Comparison of ENCODE assay signal across 3 cellular contexts in the genomic region with DNA sequence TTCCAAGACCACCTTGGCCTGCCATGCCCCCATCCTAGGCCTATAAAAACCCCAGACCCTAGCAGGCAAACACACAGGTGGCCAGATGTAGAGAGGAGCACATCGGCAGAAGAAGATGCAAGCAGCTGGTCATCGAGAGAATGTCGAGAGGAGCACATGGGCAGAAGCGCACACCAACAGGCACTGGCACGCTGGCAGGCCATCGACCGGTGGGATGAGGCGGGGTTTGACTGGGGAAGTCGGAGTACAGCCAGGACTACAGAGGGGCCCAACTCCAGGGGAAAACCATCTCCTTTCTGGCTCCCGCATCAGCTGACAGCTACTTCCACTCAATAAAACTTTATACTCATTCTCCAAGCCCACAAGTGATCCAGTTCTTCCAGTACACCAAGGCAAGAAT.
"Had no signal": no experiment of that assay in that cellular context is flagged by ENCODE, and none has a peak within 500 bp of the region (broad histone marks: within the 10 kb centered on the region; RNA-seq: fewer than 3 reads in every experiment).

No MANE protein-coding gene starts in this region.

- DNase-seq: GDM1, GF-D8 had no signal

- H3K4me3 ChIP-seq: GM12878 had no signal
